26 cellular contexts compared by ENCODE assay signal in the genomic region with DNA sequence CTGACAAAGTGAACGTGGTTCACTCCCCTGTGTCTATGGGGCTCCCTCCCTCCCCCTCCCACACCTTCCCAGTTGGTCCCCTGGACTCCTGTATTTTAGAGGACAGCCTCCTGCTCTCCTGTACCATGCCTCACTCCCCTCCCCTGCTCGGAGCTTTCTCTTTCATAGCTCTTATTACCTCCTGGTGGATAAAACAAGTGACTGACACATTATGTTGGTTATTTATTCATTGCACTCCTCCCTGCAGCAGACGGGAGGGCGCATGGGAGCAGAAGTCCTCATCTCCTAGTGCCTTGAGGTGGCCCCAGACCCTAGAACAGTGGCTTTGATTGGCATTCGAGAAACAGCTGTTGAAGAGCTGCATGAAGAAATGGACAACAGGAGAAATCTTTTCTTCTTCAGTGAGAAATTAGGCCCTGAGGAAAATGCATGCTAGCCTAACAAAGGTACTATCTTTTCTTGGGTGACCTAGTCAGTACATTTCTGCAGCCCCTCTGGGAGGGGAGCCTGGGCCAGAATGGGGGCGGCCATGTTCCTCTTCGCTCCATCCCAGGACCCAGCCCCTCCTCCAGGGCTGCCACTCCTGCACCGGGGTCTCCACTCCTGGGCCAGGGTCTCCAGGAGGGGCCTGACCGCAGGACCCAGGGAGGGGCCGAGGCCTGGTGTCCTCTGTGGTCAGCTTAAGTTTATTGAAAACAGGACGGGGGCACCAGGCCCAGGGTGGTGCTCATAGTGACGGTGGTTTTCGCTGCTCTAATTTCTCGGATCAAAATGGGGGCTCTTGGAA. TPM values are rescaled to one million over a fixed set of nuclear protein-coding genes. Genes with fewer than 3 reads are reported as not detected.
DNase-seq lines count a peak whose midpoint lies in the region; ATAC-seq and TF ChIP-seq lines count a peak whose summit lies in the region.
"Had no signal": no experiment of that assay in that cellular context is flagged by ENCODE, and none has a peak within 500 bp of the region (broad histone marks: within the 10 kb centered on the region; RNA-seq: fewer than 3 reads in every experiment).

No MANE protein-coding gene starts in this region.

- no peak overlapping the region for H3K27ac ChIP-seq in neural progenitor cell
- H3K27ac ChIP-seq: SJCRH30, upper lobe of left lung had no signal

- no peak overlapping the region for H3K9ac ChIP-seq in neural progenitor cell

- no peak for ATAC-seq in activated T-helper 17 cell treated with anti-CD3 and anti-CD28 coated beads, Interleukin-2, amount 50 U/mL, for 72 hours (replicated peaks)
- no peak for ATAC-seq in GM21723 (IDR thresholded peaks at IDR 0.05; ENCODE audit: unreplicated experiment)

- peaks cover 28% of the 10 kb centered on the region for H3K36me3 Mint-ChIP-seq in activated T-helper 17 cell treated with anti-CD3 and anti-CD28 coated beads, Interleukin-2, amount 50 U/mL, for 72 hours (ENCODE audit: low read depth)
- no peaks in the 10 kb centered on the region for H3K36me3 Mint-ChIP-seq in neural progenitor cell
- H3K36me3 Mint-ChIP-seq: activated naive CD4-positive, alpha-beta T cell treated with anti-CD3 and anti-CD28 coated beads, Interleukin-2, amount 10 ng/mL, durations not matched to agents 7 days and 5 days had no signal

- no peaks in the 10 kb centered on the region for H3K4me1 ChIP-seq in neural progenitor cell
- H3K4me1 ChIP-seq: HAP-1, SJCRH30, upper lobe of left lung had no signal

- CTCF ChIA-PET in HEK293T (lab: Yijun Ruan, JAX), result interaction anchor here (0.6 to 0.8 kb wide), 2 partner anchors 26 to 490 kb away, joined by 3 to 9 read pairs; no protein-coding TSS in a partner anchor

- peaks cover 20% of the 10 kb centered on the region for H3K4me1 Mint-ChIP-seq in activated T-helper 17 cell treated with anti-CD3 and anti-CD28 coated beads, Interleukin-2, amount 50 U/mL, for 72 hours
- peaks cover 23% of the 10 kb centered on the region for H3K4me1 Mint-ChIP-seq in neural progenitor cell

- H3K4me3 Mint-ChIP-seq in activated T-helper 17 cell treated with anti-CD3 and anti-CD28 coated beads, Interleukin-2, amount 50 U/mL, for 72 hours, result no peak overlapping the region
- H3K4me3 Mint-ChIP-seq in neural progenitor cell, result no peak overlapping the region
- H3K4me3 Mint-ChIP-seq: activated naive CD4-positive, alpha-beta T cell treated with anti-CD3 and anti-CD28 coated beads, Interleukin-2, amount 10 ng/mL, durations not matched to agents 7 days and 5 days had no signal

- no peak overlapping the region for H3K4me2 ChIP-seq in neural progenitor cell

- H3K27me3 ChIP-seq in neural progenitor cell, result no peaks in the 10 kb centered on the region
- H3K27me3 ChIP-seq: upper lobe of left lung had no signal

- H2AFZ ChIP-seq in neural progenitor cell (replicated peaks), result no peak overlapping the region

- POLR2A ChIA-PET in HEK293T (lab: Yijun Ruan, JAX), result no interaction called here

- H3K27me3 Mint-ChIP-seq in activated T-helper 17 cell treated with anti-CD3 and anti-CD28 coated beads, Interleukin-2, amount 50 U/mL, for 72 hours, result no peaks in the 10 kb centered on the region
- H3K27me3 Mint-ChIP-seq in neural progenitor cell (ENCODE audit: insufficient read depth, low read depth), result peaks cover 13% of the 10 kb centered on the region

- H3K4me3 ChIP-seq in neural progenitor cell, result no peak overlapping the region
- H3K4me3 ChIP-seq: HAP-1, SJCRH30, upper lobe of left lung had no signal

- H3K9me3 ChIP-seq in neural progenitor cell (ENCODE audit: low read depth), result no peaks in the 10 kb centered on the region
- H3K9me3 ChIP-seq: HAP-1, SJCRH30, upper lobe of left lung had no signal

- no peaks in the 10 kb centered on the region for H3K36me3 ChIP-seq in neural progenitor cell
- H3K36me3 ChIP-seq: HAP-1, SJCRH30, upper lobe of left lung had no signal

- H4K20me1 ChIP-seq in neural progenitor cell (ENCODE audit: low read depth), result no peaks in the 10 kb centered on the region

- no peaks in the 10 kb centered on the region for H3K79me2 ChIP-seq in neural progenitor cell (ENCODE audit: low read depth)

- DNase-seq in NCI-H2107 treated with DMSO at 0.1 percent for 48 hours (lab: John Stamatoyannopoulos, UW; ENCODE audit: unreplicated experiment) (peak; percentile 43), NCI-H2107 (lab: John Stamatoyannopoulos, UW) (no peak), HEK293T (ENCODE audit: extremely low spot score) (no peak), neural progenitor cell (ENCODE audit: low spot score) (no peak), cerebellar cortex (ENCODE audit: low spot score) (no peak), NCI-H1436 (lab: John Stamatoyannopoulos, UW) (no peak)
- DNase-seq: activated CD4-positive, CD25-positive, alpha-beta regulatory T cell treated with anti-CD3 and anti-CD28 coated beads, Interleukin-2, amount 50 U/mL, for 72 hours; activated naive CD4-positive, alpha-beta T cell treated with anti-CD3 and anti-CD28 coated beads, Interleukin-2, amount 10 ng/mL, durations not matched to agents 7 days and 5 days; aorta; NCI-H1048; NCI-H2029 treated with DMSO at 0.1 percent for 48 hours; NCI-H510A; NK-92 treated with Interleukin-12 subunit alpha and Interleukin-12 subunit beta, amount 100 ng/mL, for 24 hours; SJCRH30; stimulated activated CD8-positive, alpha-beta memory T cell treated with anti-CD3 and anti-CD28 coated beads, Interleukin-4, amount 100 ng/mL, for 48 hours had no signal

- no peak for TF ChIP-seq CTCF in neural progenitor cell (IDR thresholded peaks at IDR 0.05)

- H3F3A ChIP-seq in neural progenitor cell (ENCODE audit: low read depth), result no peaks in the 10 kb centered on the region

- no peaks in the 10 kb centered on the region for H3K9me3 Mint-ChIP-seq in activated T-helper 17 cell treated with anti-CD3 and anti-CD28 coated beads, Interleukin-2, amount 50 U/mL, for 72 hours
- peaks cover 3% of the 10 kb centered on the region for H3K9me3 Mint-ChIP-seq in neural progenitor cell
- H3K9me3 Mint-ChIP-seq: activated naive CD4-positive, alpha-beta T cell treated with anti-CD3 and anti-CD28 coated beads, Interleukin-2, amount 10 ng/mL, durations not matched to agents 7 days and 5 days had no signal

- H3K27ac Mint-ChIP-seq in activated T-helper 17 cell treated with anti-CD3 and anti-CD28 coated beads, Interleukin-2, amount 50 U/mL, for 72 hours, result peak overlapping the region; percentile 69
- H3K27ac Mint-ChIP-seq in neural progenitor cell, result peak overlapping the region; percentile 91
- H3K27ac Mint-ChIP-seq: activated naive CD4-positive, alpha-beta T cell treated with anti-CD3 and anti-CD28 coated beads, Interleukin-2, amount 10 ng/mL, durations not matched to agents 7 days and 5 days had no signal

TF ChIP-seq in HEK293T, 16 proteins besides CTCF, POLR2A, EP300 and RAD21:
- TF ChIP-seq L3MBTL2 (conservative IDR thresholded peaks at IDR 0.05), result no peak
- no peak for TF ChIP-seq SP1 (IDR thresholded peaks at IDR 0.05)
- no peak for TF ChIP-seq HDGF (IDR thresholded peaks at IDR 0.05; ENCODE audit: borderline replicate concordance)
- TF ChIP-seq, protein P1, sequence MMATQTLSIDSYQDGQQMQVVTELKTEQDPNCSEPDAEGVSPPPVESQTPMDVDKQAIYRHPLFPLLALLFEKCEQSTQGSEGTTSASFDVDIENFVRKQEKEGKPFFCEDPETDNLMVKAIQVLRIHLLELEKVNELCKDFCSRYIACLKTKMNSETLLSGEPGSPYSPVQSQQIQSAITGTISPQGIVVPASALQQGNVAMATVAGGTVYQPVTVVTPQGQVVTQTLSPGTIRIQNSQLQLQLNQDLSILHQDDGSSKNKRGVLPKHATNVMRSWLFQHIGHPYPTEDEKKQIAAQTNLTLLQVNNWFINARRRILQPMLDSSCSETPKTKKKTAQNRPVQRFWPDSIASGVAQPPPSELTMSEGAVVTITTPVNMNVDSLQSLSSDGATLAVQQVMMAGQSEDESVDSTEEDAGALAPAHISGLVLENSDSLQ (IDR thresholded peaks at IDR 0.05), result peak; percentile 73
- TF ChIP-seq ARNT (IDR thresholded peaks at IDR 0.05), result no peak

RNA-seq across cellular contexts. Expression of a gene that starts 1.2 kb away (rescaled TPM):
- not detected for total RNA-seq in activated T-helper 17 cell treated with anti-CD3 and anti-CD28 coated beads, Interleukin-2, amount 50 U/mL, for 72 hours
- not detected in 2 replicates for total RNA-seq in neural progenitor cell (ENCODE audit: low replicate concordance)
- total RNA-seq: aorta, cardiac septum, dermis microvascular lymphatic vessel endothelial cell, fibroblast of lung, LHCN-M2, liver, pulmonary artery endothelial cell, SJCRH30, subcutaneous adipose tissue had no signal

RNA-seq across cellular contexts. Expression of a gene that starts 16.8 kb away (rescaled TPM):
- not detected for total RNA-seq in activated T-helper 17 cell treated with anti-CD3 and anti-CD28 coated beads, Interleukin-2, amount 50 U/mL, for 72 hours
- total RNA-seq in neural progenitor cell (ENCODE audit: low replicate concordance), result not detected in 2 replicates
- total RNA-seq: aorta, cardiac septum, dermis microvascular lymphatic vessel endothelial cell, fibroblast of lung, LHCN-M2, liver, pulmonary artery endothelial cell, SJCRH30, subcutaneous adipose tissue, upper lobe of left lung had no signal

RNA-seq across cellular contexts. Expression of a gene that starts 28.3 kb away (rescaled TPM):
- total RNA-seq in activated T-helper 17 cell treated with anti-CD3 and anti-CD28 coated beads, Interleukin-2, amount 50 U/mL, for 72 hours, result 100 to 1,000 TPM in 1 of 2 donors, 10 to 100 TPM in 1; 24.0 to 163 TPM
- total RNA-seq in neural progenitor cell (ENCODE audit: low replicate concordance), result not detected in 2 replicates
- total RNA-seq: cardiac septum, fibroblast of lung, LHCN-M2, pulmonary artery endothelial cell, SJCRH30 had no signal

RNA-seq across cellular contexts. Expression of a gene that starts 36.1 kb away (rescaled TPM):
- total RNA-seq in activated T-helper 17 cell treated with anti-CD3 and anti-CD28 coated beads, Interleukin-2, amount 50 U/mL, for 72 hours, result 10 to 100 TPM; 28.3 to 42.1 TPM
- total RNA-seq in neural progenitor cell (ENCODE audit: low replicate concordance), result not detected in 2 replicates
- total RNA-seq: cardiac septum, dermis microvascular lymphatic vessel endothelial cell, fibroblast of lung, LHCN-M2, pulmonary artery endothelial cell, SJCRH30 had no signal

RNA-seq across cellular contexts. Expression of a gene that starts 52.4 kb away (rescaled TPM):
- not detected for total RNA-seq in activated T-helper 17 cell treated with anti-CD3 and anti-CD28 coated beads, Interleukin-2, amount 50 U/mL, for 72 hours
- total RNA-seq in neural progenitor cell (ENCODE audit: low replicate concordance), result 0.12 TPM in 1 of 2 replicates, not detected in the other
- total RNA-seq: fibroblast of lung, LHCN-M2, pulmonary artery endothelial cell had no signal

Comparison
In these comparisons a context has a peak if more than half of its experiments do, and no peak if none do; other contexts are left out.
1. RNA of a gene that starts 28.3 kb away (total RNA-seq): 24.0 to 163 TPM in activated T-helper 17 cell treated with anti-CD3 and anti-CD28 coated beads, Interleukin-2, amount 50 U/mL, for 72 hours; not detected in neural progenitor cell; every median in the first group is over 10 times any median in the second.